Comparison of ENCODE assay signal across 24 cellular contexts in genomic region chr2:128447538-128447885, GRCh38.
DNase-seq lines count a peak whose midpoint lies in the region; ATAC-seq and TF ChIP-seq lines count a peak whose summit lies in the region.
"Had no signal": no experiment of that assay in that cellular context is flagged by ENCODE, and none has a peak within 500 bp of the region (broad histone marks: within the 10 kb centered on the region; RNA-seq: fewer than 3 reads in every experiment).

No MANE protein-coding gene starts in this region.

- no peaks in the 10 kb centered on the region; a peak in 1 of 7 replicates for H3K36me3 Mint-ChIP-seq in H9 (ENCODE audit: insufficient read depth in 1 of 3, low read depth in 3 of 3)
- H3K36me3 Mint-ChIP-seq in activated CD4-positive, alpha-beta memory T cell treated with anti-CD3 and anti-CD28 coated beads, Interleukin-2, amount 10 ng/mL, durations not matched to agents 7 days and 5 days (ENCODE audit: low read depth): no peaks in the 10 kb centered on the region
- H3K36me3 Mint-ChIP-seq: CD4-positive, CD25-positive, alpha-beta regulatory T cell had no signal

- DNase-seq in H9: peak; percentile 5
- peak; percentile 22 for DNase-seq in left lobe of liver (ENCODE audit: low spot score)
- peak; percentile 7 for DNase-seq in stomach
- DNase-seq in nucleus accumbens (lab: John Stamatoyannopoulos, UW): no peak
- DNase-seq in left ventricle myocardium inferior: no peak
- no peak for DNase-seq in Kasumi-1 (lab: John Stamatoyannopoulos, UW)
- no peak for DNase-seq in activated CD4-positive, alpha-beta memory T cell treated with anti-CD3 and anti-CD28 coated beads, Interleukin-2, amount 10 ng/mL, durations not matched to agents 7 days and 5 days
- DNase-seq: CD4-positive, CD25-positive, alpha-beta regulatory T cell; DMS53; GM23248; MV-4-11; NCI-H1105; NCI-H1436 treated with DMSO at 0.1 percent for 48 hours; NCI-H187 treated with DMSO at 0.1 percent for 48 hours; NCI-H2171 treated with DMSO at 0.1 percent for 48 hours; NCI-H345; NCI-H510A treated with DMSO at 0.1 percent for 48 hours; NCI-H774; PC-3; Right ventricle myocardium superior had no signal

- no peak overlapping the region for H3K9ac ChIP-seq in BLaER1 treated with 17β-estradiol and CSF1 and Interleukin-3, amounts not matched to agents 10 nM and 100 nM
- no peak overlapping the region for H3K9ac ChIP-seq in H9 (ENCODE audit: extremely low read depth, insufficient read length, low read length)
- H3K9ac ChIP-seq: GM23248 had no signal

- no peak overlapping the region for H3K4me3 ChIP-seq in BLaER1 treated with 17β-estradiol and CSF1 and Interleukin-3, amounts not matched to agents 10 nM and 100 nM
- H3K4me3 ChIP-seq in stomach (no peak overlapping the region), left ventricle myocardium inferior (no peak overlapping the region)
- H3K4me3 ChIP-seq: GM23248, K562, SJSA1 had no signal

- TF ChIP-seq EP300 in stomach (IDR thresholded peaks at IDR 0.05): no peak

- no peaks in the 10 kb centered on the region for H3K79me1 ChIP-seq in H9 (ENCODE audit: insufficient read depth, low read depth, low read length, poor library complexity, severe bottlenecking)

- no peak overlapping the region for H3T11ph ChIP-seq in H9 (ENCODE audit: low read length)

- peaks cover 0 to 1% (median 0%) of the 10 kb centered on the region in 11 experiments; a peak in 2 of 22 replicates for H3K9me3 ChIP-seq in BLaER1 treated with 17β-estradiol and CSF1 and Interleukin-3, amounts not matched to agents 10 nM and 100 nM (replicated peaks in 1 of 11)
- H3K9me3 ChIP-seq in H9 (ENCODE audit: control insufficient read depth, low read depth, low read length) (no peaks in the 10 kb centered on the region), stomach (no peaks in the 10 kb centered on the region), left ventricle myocardium inferior (replicated peaks) (no peaks in the 10 kb centered on the region)
- H3K9me3 ChIP-seq: SJSA1 had no signal

- peaks cover 46 to 63% (median 49%) of the 10 kb centered on the region in 10 experiments for H3K4me1 ChIP-seq in BLaER1 treated with 17β-estradiol and CSF1 and Interleukin-3, amounts not matched to agents 10 nM and 100 nM
- H3K4me1 ChIP-seq in H9 (ENCODE audit: insufficient read depth, low read length) (no peaks in the 10 kb centered on the region; the same call in 1 of the 2 replicates), stomach (peaks cover 8 to 17% (median 10%) of the 10 kb centered on the region in 4 donors), left ventricle myocardium inferior (peaks cover 22% of the 10 kb centered on the region)

- no peak overlapping the region for H4K8ac ChIP-seq in H9 (replicated peaks; ENCODE audit: insufficient read length, low read depth, low read length)

- H3K27ac Mint-ChIP-seq in H9: no peak overlapping the region
- no peak overlapping the region for H3K27ac Mint-ChIP-seq in activated CD4-positive, alpha-beta memory T cell treated with anti-CD3 and anti-CD28 coated beads, Interleukin-2, amount 10 ng/mL, durations not matched to agents 7 days and 5 days
- H3K27ac Mint-ChIP-seq: B cell; CD4-positive, CD25-positive, alpha-beta regulatory T cell had no signal

- H3K27me3 Mint-ChIP-seq in H9 (ENCODE audit: low read depth): peaks cover 1% of the 10 kb centered on the region; the same call in 1 of the 2 replicates
- no peaks in the 10 kb centered on the region for H3K27me3 Mint-ChIP-seq in activated CD4-positive, alpha-beta memory T cell treated with anti-CD3 and anti-CD28 coated beads, Interleukin-2, amount 10 ng/mL, durations not matched to agents 7 days and 5 days
- H3K27me3 Mint-ChIP-seq: CD4-positive, CD25-positive, alpha-beta regulatory T cell had no signal

- H2BK12ac ChIP-seq in H9 (ENCODE audit: insufficient read length, low read depth, low read length): no peak overlapping the region

- no peak overlapping the region for H4K5ac ChIP-seq in H9 (ENCODE audit: insufficient read length, low read depth, low read length)

- H2BK120ac ChIP-seq in H9 (ENCODE audit: low read depth, low read length, poor library complexity, severe bottlenecking): no peak overlapping the region

- TF ChIP-seq CTCF in H9 (conservative IDR thresholded peaks at IDR 0.05) (no peak), stomach (IDR thresholded peaks at IDR 0.05) (no peak), left ventricle myocardium inferior (IDR thresholded peaks at IDR 0.05; ENCODE audit: borderline replicate concordance) (no peak)

- H3K9me3 Mint-ChIP-seq in H9: 0 out of 5 replicates have a peak, but pooled peaks cover 0 to 3% of the 10 kb centered on the region in 2 experiments
- H3K9me3 Mint-ChIP-seq in activated CD4-positive, alpha-beta memory T cell treated with anti-CD3 and anti-CD28 coated beads, Interleukin-2, amount 10 ng/mL, durations not matched to agents 7 days and 5 days: no peaks in the 10 kb centered on the region
- H3K9me3 Mint-ChIP-seq: CD4-positive, CD25-positive, alpha-beta regulatory T cell had no signal

- TF ChIP-seq POLR2A in stomach (IDR thresholded peaks at IDR 0.05): no peak

- H2AK5ac ChIP-seq in H9 (ENCODE audit: insufficient read length, low read length): no peak overlapping the region

- POLR2A ChIA-PET in activated CD4-positive, alpha-beta memory T cell treated with anti-CD3 and anti-CD28 coated beads, Interleukin-2, amount 10 ng/mL, durations not matched to agents 7 days and 5 days (lab: Charles Lee): no interaction called here

- no peaks in the 10 kb centered on the region for H3K23me2 ChIP-seq in H9 (ENCODE audit: insufficient read length, low read depth, low read length, poor library complexity, severe bottlenecking)

- intact Hi-C loops in stomach (cut with DNase I; ENCODE audit: low total_unique reads): no loop called here
- intact Hi-C loops in left ventricle myocardium inferior (cut with micrococcal nuclease): no loop called here

- peaks cover 0 to 41% (median 0%) of the 10 kb centered on the region in 11 experiments; a peak in 3 of 22 replicates for H4K20me1 ChIP-seq in BLaER1 treated with 17β-estradiol and CSF1 and Interleukin-3, amounts not matched to agents 10 nM and 100 nM
- H4K20me1 ChIP-seq in H9 (ENCODE audit: control insufficient read depth, insufficient read depth, insufficient read length): no peaks in the 10 kb centered on the region

- H3K4ac ChIP-seq in H9 (ENCODE audit: low read depth, low read length): no peak overlapping the region

- peak overlapping the region in 2 of 11 experiments; percentile 25 to 26; a peak in 1 of 22 replicates for H3K27ac ChIP-seq in BLaER1 treated with 17β-estradiol and CSF1 and Interleukin-3, amounts not matched to agents 10 nM and 100 nM
- H3K27ac ChIP-seq in H9 (ENCODE audit: insufficient read length, low read depth, low read length): no peak overlapping the region
- no peak overlapping the region for H3K27ac ChIP-seq in stomach
- H3K27ac ChIP-seq in left ventricle myocardium inferior (replicated peaks): no peak overlapping the region
- H3K27ac ChIP-seq: GM23248, SJSA1 had no signal

- no peak overlapping the region for H4K91ac ChIP-seq in H9 (ENCODE audit: insufficient read length, low read depth, low read length)

- ATAC-seq in left lobe of liver: no peak
- ATAC-seq: PC-3 had no signal

- H3K27me3 ChIP-seq in BLaER1 treated with 17β-estradiol and CSF1 and Interleukin-3, amounts not matched to agents 10 nM and 100 nM: no peaks in the 10 kb centered on the region
- H3K27me3 ChIP-seq in H9 (ENCODE audit: insufficient read depth, low read length) (no peaks in the 10 kb centered on the region), stomach (no peaks in the 10 kb centered on the region), left ventricle myocardium inferior (ENCODE audit: low read depth) (peaks cover 1% of the 10 kb centered on the region)
- H3K27me3 ChIP-seq: SJSA1 had no signal

- H3K56ac ChIP-seq in H9 (ENCODE audit: insufficient read length, low read depth, low read length): no peak overlapping the region

- no peak overlapping the region for H2BK20ac ChIP-seq in H9 (ENCODE audit: low read depth, low read length, poor library complexity, severe bottlenecking)

- WGBS in H9 (ENCODE audit: extremely low coverage, insufficient read length, low lambda C conversion rate): no CpG with 5 or more reads among the region's 5 CpGs
- WGBS in stomach, 5 donors: 91 to 100% (median 93%) methylated on average over 1 to 5 of the region's 5 CpGs

- no peak overlapping the region for H3K4me3 Mint-ChIP-seq in H9
- no peak overlapping the region for H3K4me3 Mint-ChIP-seq in activated CD4-positive, alpha-beta memory T cell treated with anti-CD3 and anti-CD28 coated beads, Interleukin-2, amount 10 ng/mL, durations not matched to agents 7 days and 5 days
- H3K4me3 Mint-ChIP-seq: B cell; CD4-positive, CD25-positive, alpha-beta regulatory T cell had no signal

- CTCF ChIA-PET in activated CD4-positive, alpha-beta memory T cell treated with anti-CD3 and anti-CD28 coated beads, Interleukin-2, amount 10 ng/mL, durations not matched to agents 7 days and 5 days (lab: Charles Lee): no interaction called here

- peaks cover 15% of the 10 kb centered on the region in 2 experiments for H3K4me1 Mint-ChIP-seq in H9
- no peaks in the 10 kb centered on the region for H3K4me1 Mint-ChIP-seq in activated CD4-positive, alpha-beta memory T cell treated with anti-CD3 and anti-CD28 coated beads, Interleukin-2, amount 10 ng/mL, durations not matched to agents 7 days and 5 days
- H3K4me1 Mint-ChIP-seq: CD4-positive, CD25-positive, alpha-beta regulatory T cell had no signal

- H3K4me2 ChIP-seq in BLaER1 treated with 17β-estradiol and CSF1 and Interleukin-3, amounts not matched to agents 10 nM and 100 nM: peak overlapping the region in 8 of 11 experiments; percentile 6 to 98 (median 49); a peak in 9 of 22 replicates
- no peak overlapping the region for H3K4me2 ChIP-seq in H9 (ENCODE audit: insufficient read depth, insufficient read length, low read length)

- peaks cover 0 to 46% (median 0%) of the 10 kb centered on the region in 11 experiments; a peak in 9 of 22 replicates for H3K36me3 ChIP-seq in BLaER1 treated with 17β-estradiol and CSF1 and Interleukin-3, amounts not matched to agents 10 nM and 100 nM
- H3K36me3 ChIP-seq in stomach: no peaks in the 10 kb centered on the region
- no peaks in the 10 kb centered on the region for H3K36me3 ChIP-seq in left ventricle myocardium inferior
- H3K36me3 ChIP-seq: SJSA1 had no signal

- no peak overlapping the region for H2BK5ac ChIP-seq in H9 (ENCODE audit: insufficient read length, low read length)

- no peak overlapping the region for H3K18ac ChIP-seq in H9 (ENCODE audit: insufficient read length, low read depth, low read length)

- H2BK15ac ChIP-seq in H9 (ENCODE audit: low read depth, low read length): no peak overlapping the region

- H2AFZ ChIP-seq in H9 (ENCODE audit: low read length): no peak overlapping the region
- H2AFZ ChIP-seq: GM23248 had no signal

- no peaks in the 10 kb centered on the region for H3K79me2 ChIP-seq in H9 (ENCODE audit: insufficient read depth, low read length)

- H3K23ac ChIP-seq in H9 (ENCODE audit: insufficient read length, low read depth, low read length): no peak overlapping the region

- no peak overlapping the region for H3K14ac ChIP-seq in H9 (ENCODE audit: insufficient read depth, low read length)

Comparison
In these comparisons a context has a peak if more than half of its experiments do, and no peak if none do; other contexts are left out.
1. DNase-seq: peak in H9 (single experiment), left lobe of liver (single experiment) and stomach (single experiment); none in nucleus accumbens (0 of 56), left ventricle myocardium inferior (single experiment), Kasumi-1 (0 of 2) and activated CD4-positive, alpha-beta memory T cell treated with anti-CD3 and anti-CD28 coated beads, Interleukin-2, amount 10 ng/mL, durations not matched to agents 7 days and 5 days (single experiment).